ENCODE assay signal across 9 cellular contexts in genomic region chr3:62318365-62318751, GRCh38. TPM values are rescaled to one million over a fixed set of nuclear protein-coding genes. Genes with fewer than 3 reads are reported as not detected.
DNase-seq lines count a peak whose midpoint lies in the region; ATAC-seq and TF ChIP-seq lines count a peak whose summit lies in the region.
"Had no signal": no experiment of that assay in that cellular context is flagged by ENCODE, and none has a peak within 500 bp of the region (broad histone marks: within the 10 kb centered on the region; RNA-seq: fewer than 3 reads in every experiment).

No MANE protein-coding gene starts in this region.

- peaks cover 6% of the 10 kb centered on the region for H3K4me1 Mint-ChIP-seq in memory B cell

- peak overlapping the region in 9 of 10 donors; percentile 44 to 76 (median 64) for H3K4me3 ChIP-seq in heart right ventricle
- peak overlapping the region; percentile 31 to 64 (median 49) for H3K4me3 ChIP-seq in adrenal gland
- H3K4me3 ChIP-seq in urinary bladder (ENCODE audit: low read depth, low read length), result peak overlapping the region; percentile 34

- DNase-seq in heart right ventricle (no peak), left ventricle myocardium superior (no peak), adrenal gland (peak in 1 of 7 donors; percentile 8), memory B cell (ENCODE audit: low spot score in 2 of 2) (no peak), NCI-H187 (lab: John Stamatoyannopoulos, UW) (no peak), NCI-H82 treated with DMSO at 0.1 percent for 48 hours (lab: John Stamatoyannopoulos, UW; ENCODE audit: unreplicated experiment) (no peak)
- DNase-seq in stimulated activated CD4-positive, alpha-beta T cell treated with anti-CD3 and anti-CD28 coated beads, Interleukin-4, amount 100 ng/mL, for 24 hours, result no peak

- peaks cover 6% of the 10 kb centered on the region for H3K9me3 Mint-ChIP-seq in memory B cell

- intact Hi-C loops in heart right ventricle (cut with DNase I), result loop anchor here in 3 of 10 donors (5.0 to 10.0 kb wide), 2 partner anchors 106 to 114 kb away; no protein-coding TSS in a partner anchor
- intact Hi-C loops in left ventricle myocardium superior (cut with micrococcal nuclease), result no loop called here
- intact Hi-C loops in adrenal gland (cut with DNase I), result loop anchor here (10.0 kb wide), 1 partner anchor 114 kb away; no protein-coding TSS in a partner anchor

- H3K27ac Mint-ChIP-seq in memory B cell, result peak overlapping the region; percentile 83

- H3K36me3 ChIP-seq in heart right ventricle, result peaks cover 0 to 22% (median 0%) of the 10 kb centered on the region in 9 donors
- no peaks in the 10 kb centered on the region for H3K36me3 ChIP-seq in adrenal gland (replicated peaks in 1 of 2)
- no peaks in the 10 kb centered on the region for H3K36me3 ChIP-seq in urinary bladder (ENCODE audit: insufficient read depth)

- no peak for TF ChIP-seq CTCF in heart right ventricle (IDR thresholded peaks at IDR 0.05)
- TF ChIP-seq CTCF in adrenal gland (IDR thresholded peaks at IDR 0.05), result no peak

- H3K27me3 ChIP-seq in heart right ventricle (peaks cover 0 to 10% (median 0%) of the 10 kb centered on the region in 7 donors), adrenal gland (no peaks in the 10 kb centered on the region)

- no peak for TF ChIP-seq POLR2A in adrenal gland (IDR thresholded peaks at IDR 0.05)

- H3K36me3 Mint-ChIP-seq in memory B cell, result peaks cover 2% of the 10 kb centered on the region

- H3K4me1 ChIP-seq in heart right ventricle (peaks cover 0 to 12% (median 4%) of the 10 kb centered on the region in 9 donors), adrenal gland (replicated peaks in 1 of 2) (peaks cover 0 to 3% of the 10 kb centered on the region in 2 donors), urinary bladder (ENCODE audit: insufficient read depth) (no peaks in the 10 kb centered on the region)

- ATAC-seq in heart right ventricle, result peak in 3 of 8 donors; percentile 5 to 9 (median 5)
- ATAC-seq in left ventricle myocardium superior, result no peak
- ATAC-seq in memory B cell (ENCODE audit: low read depth), result peak; percentile 6

- 26 to 36% methylated on average over 12 of the region's 12 CpGs for WGBS in heart right ventricle, 2 donors
- WGBS in adrenal gland, 4 donors, result 35 to 52% (median 42%) methylated on average over 12 of the region's 12 CpGs
- 34% methylated on average over 12 of the region's 12 CpGs for WGBS in urinary bladder

- H3K27me3 Mint-ChIP-seq in memory B cell, result no peaks in the 10 kb centered on the region

- H3K27ac ChIP-seq in heart right ventricle (peak overlapping the region in 7 of 10 donors; percentile 31 to 83 (median 67)), adrenal gland (peak overlapping the region in 3 of 5 donors; percentile 54 to 92 (median 85)), urinary bladder (ENCODE audit: low read depth) (peak overlapping the region; percentile 43)

- H3K9me3 ChIP-seq in heart right ventricle (peaks cover 0 to 5% (median 0%) of the 10 kb centered on the region in 11 donors), adrenal gland (replicated peaks in 1 of 3) (no peaks in the 10 kb centered on the region)

- peak overlapping the region; percentile 98 for H3K4me3 Mint-ChIP-seq in memory B cell

RNA-seq across cellular contexts. Expression of gene FEZF2, which starts 55.0 kb away (rescaled TPM):
- total RNA-seq in heart right ventricle, result not detected
- polyA plus RNA-seq in heart right ventricle, result not detected
- not detected for total RNA-seq in left ventricle myocardium superior
- not detected for total RNA-seq in adrenal gland
- polyA plus RNA-seq in adrenal gland, result not detected
- total RNA-seq in urinary bladder, result not detected
- polyA plus RNA-seq in urinary bladder, result not detected
- total RNA-seq: activated CD8-positive, alpha-beta memory T cell treated with anti-CD3 and anti-CD28 coated beads for 36 hours had no signal
